In genomic region chr20:62568045-62568389, GRCh38 we compare ENCODE assay signal across 27 cellular contexts.
"Had no signal": no experiment of that assay in that cellular context is flagged by ENCODE, and none has a peak within 500 bp of the region (broad histone marks: within the 10 kb centered on the region; RNA-seq: fewer than 3 reads in every experiment).

No MANE protein-coding gene starts in this region.

- H3K27me3 ChIP-seq: upper lobe of left lung had no signal

- DNase-seq: cortex of kidney; effector memory CD8-positive, alpha-beta T cell; erythroblast; esophagus squamous epithelium; foreskin melanocyte; kidney; mesenchymal stem cell; mucosa of descending colon; naive thymus-derived CD4-positive, alpha-beta T cell; nucleus accumbens; right cardiac atrium; small intestine; stimulated activated CD4-positive, alpha-beta T cell treated with anti-CD3 and anti-CD28 coated beads, Interleukin-15, amount 100 ng/mL, for 24 hours; stimulated activated CD4-positive, alpha-beta T cell treated with anti-CD3 and anti-CD28 coated beads, Interleukin-2, amount 100 ng/mL, for 48 hours; stimulated activated naive B cell treated with anti-CD40 and anti-IgM and Interleukin-4, amounts not matched to agents 10 μg/mL and 1 μg/mL and 100 μg/mL, for 72 hours had no signal

- H2AFZ ChIP-seq: hepatocyte, neural progenitor cell had no signal

- H3K4me3 Mint-ChIP-seq: effector memory CD8-positive, alpha-beta T cell; mesothelial cell of epicardium; naive thymus-derived CD4-positive, alpha-beta T cell; neural progenitor cell; stimulated activated naive B cell treated with anti-CD40 and anti-IgM and Interleukin-4, amounts not matched to agents 10 μg/mL and 1 μg/mL and 100 μg/mL, for 72 hours; stimulated activated naive CD8-positive, alpha-beta T cell treated with anti-CD3 and anti-CD28 coated beads, Interleukin-15, Interleukin-2, amounts not matched to agents 100 ng/mL and 50 ng/mL, for 24 hours had no signal

- FAIRE-seq: endometrium, kidney, small intestine, urothelium cell line had no signal

- H3K36me3 ChIP-seq: esophagus squamous epithelium, neural progenitor cell, prostate gland, thoracic aorta, tibial nerve, upper lobe of left lung had no signal

- H3K4me1 ChIP-seq: esophagus squamous epithelium, neural progenitor cell, prostate gland, tibial nerve, upper lobe of left lung had no signal

- H3K27ac Mint-ChIP-seq: effector memory CD8-positive, alpha-beta T cell; mesothelial cell of epicardium; naive thymus-derived CD4-positive, alpha-beta T cell; stimulated activated naive B cell treated with anti-CD40 and anti-IgM and Interleukin-4, amounts not matched to agents 10 μg/mL and 1 μg/mL and 100 μg/mL, for 72 hours; stimulated activated naive CD8-positive, alpha-beta T cell treated with anti-CD3 and anti-CD28 coated beads, Interleukin-15, Interleukin-2, amounts not matched to agents 100 ng/mL and 50 ng/mL, for 24 hours had no signal

- H3K36me3 Mint-ChIP-seq: mesothelial cell of epicardium; naive thymus-derived CD4-positive, alpha-beta T cell; neural progenitor cell; stimulated activated naive B cell treated with anti-CD40 and anti-IgM and Interleukin-4, amounts not matched to agents 10 μg/mL and 1 μg/mL and 100 μg/mL, for 72 hours had no signal

- H3K4me3 ChIP-seq: esophagus squamous epithelium, hepatocyte, mucosa of descending colon, neural progenitor cell, prostate gland, thoracic aorta, tibial nerve, upper lobe of left lung had no signal

- H3K27ac ChIP-seq: esophagus squamous epithelium, hepatocyte, neural progenitor cell, prostate gland, thoracic aorta, tibial nerve, upper lobe of left lung had no signal

- H3K9ac ChIP-seq: neural progenitor cell had no signal

- H3K9me3 ChIP-seq: esophagus squamous epithelium, mucosa of descending colon, prostate gland, thoracic aorta, upper lobe of left lung had no signal

- ATAC-seq: effector memory CD8-positive, alpha-beta T cell; left lobe of liver; mucosa of descending colon; naive thymus-derived CD4-positive, alpha-beta T cell; right cardiac atrium; stimulated activated naive B cell treated with anti-CD40 and anti-IgM and Interleukin-4, amounts not matched to agents 10 μg/mL and 1 μg/mL and 100 μg/mL, for 72 hours had no signal

- H3K4me1 Mint-ChIP-seq: mesothelial cell of epicardium had no signal

- H3K79me2 ChIP-seq: hepatocyte had no signal

- H3K4me2 ChIP-seq: hepatocyte, neural progenitor cell had no signal

- H3K9me3 Mint-ChIP-seq: effector memory CD8-positive, alpha-beta T cell; mesothelial cell of epicardium; nephron; neural progenitor cell; stimulated activated naive CD8-positive, alpha-beta T cell treated with anti-CD3 and anti-CD28 coated beads, Interleukin-15, Interleukin-2, amounts not matched to agents 100 ng/mL and 50 ng/mL, for 24 hours had no signal
